Comparison of ENCODE assay signal across 8 cellular contexts in genomic region chrX:39491548-39492297, GRCh38.
A peak's percentile ranks its signal among the peaks of the same experiment; 100 is the strongest.
DNase-seq lines count a peak whose midpoint lies in the region; ATAC-seq, FAIRE-seq and TF ChIP-seq lines count a peak whose summit lies in the region.

No MANE protein-coding gene starts in this region.

- in situ Hi-C loops in GM12878 (cut with MboI): no loop called here

- TF ChIP-seq CTCF in GM12878 (IDR thresholded peaks at IDR 0.05 in 2 of 3, conservative IDR thresholded peaks at IDR 0.05 in 1 of 3; ENCODE audit: control insufficient read depth in 2 of 3, extremely low read depth in 1 of 3, insufficient read depth in 1 of 3, low read depth in 3 of 3, low read length in 3 of 3): no peak
- no peak for TF ChIP-seq CTCF in progenitor cell of endocrine pancreas (IDR thresholded peaks at IDR 0.05; ENCODE audit: unreplicated experiment)

- SMC1A ChIA-PET in GM12878 (lab: Charles Lee; ENCODE audit: uncharacterized antibody, unreplicated experiment): interaction anchor here (0.6 to 2.9 kb wide), 7 partner anchors 10 to 382 kb away, joined by 3 to 11 read pairs (median 3); no protein-coding TSS in a partner anchor

- POLR2A ChIA-PET in GM12878 (lab: Charles Lee): interaction anchor here (0.5 to 1.4 kb wide), 2 partner anchors 52 to 564 kb away, joined by 5 read pairs; no protein-coding TSS in a partner anchor

- H3K4me3 Mint-ChIP-seq in progenitor cell of endocrine pancreas (ENCODE audit: low read depth): no peak overlapping the region

- no peak for TF ChIP-seq RAD21 in GM12878 (IDR thresholded peaks at IDR 0.05; ENCODE audit: insufficient read depth, low read depth, low read length)

- FAIRE-seq in GM12878 (lab: Jason Lieb, UNC): no peak

- no peaks in the 10 kb centered on the region for H3K79me2 ChIP-seq in GM12878 (ENCODE audit: control insufficient read depth, insufficient read depth, low read length)

- RAD21 ChIA-PET in GM12878 (lab: Charles Lee; ENCODE audit: unreplicated experiment): interaction anchor here (0.7 to 2.3 kb wide), 6 partner anchors 7 to 295 kb away, joined by 3 to 20 read pairs (median 3); no protein-coding TSS in a partner anchor

- no peak overlapping the region for H3K27ac Mint-ChIP-seq in progenitor cell of endocrine pancreas

- H3K27me3 Mint-ChIP-seq in progenitor cell of endocrine pancreas: no peaks in the 10 kb centered on the region

- H3K4me1 ChIP-seq in GM12878 (ENCODE audit: control insufficient read depth, insufficient read depth, low read length): peaks cover 36% of the 10 kb centered on the region

- no peak for TF ChIP-seq POLR2A in GM12878 (IDR thresholded peaks at IDR 0.05; ENCODE audit: low read depth, low read length)

- 16% methylated on average over 8 of the region's 10 CpGs for WGBS in GM12878 (ENCODE audit: insufficient coverage, insufficient replicate concordance, low lambda C conversion rate, missing lambda C conversion rate)

- no TSS peak for BruUV-seq in GM12878 (replicated peaks; lab: Mats Ljungman, UMichigan)

- ATAC-seq in HG02870 (IDR thresholded peaks at IDR 0.05; ENCODE audit: unreplicated experiment) (peak; percentile 58), GM12878 (peak; percentile 86), HG03521 (IDR thresholded peaks at IDR 0.05; ENCODE audit: unreplicated experiment) (no peak), GM19324 (IDR thresholded peaks at IDR 0.05; ENCODE audit: low FRiP score, unreplicated experiment) (no peak)

- intact Hi-C loops in GM12878 (cut with micrococcal nuclease; ENCODE audit: unreplicated experiment): loop anchor here (2.0 kb wide), 1 partner anchor 123 kb away; no protein-coding TSS in a partner anchor

- peaks cover 13% of the 10 kb centered on the region for H3K9me3 Mint-ChIP-seq in progenitor cell of endocrine pancreas (ENCODE audit: low read depth)

- H3K9ac ChIP-seq in GM12878 (ENCODE audit: control insufficient read depth, insufficient read depth, low read length): no peak overlapping the region

- DNase-seq in GF-D8 (lab: John Stamatoyannopoulos, UW): peak; percentile 5
- peak; percentile 12 for DNase-seq in T-helper 22 cell (ENCODE audit: low read depth)
- DNase-seq in GM12878 (ENCODE audit: low read depth, low spot score): peak; percentile 58
- peak; percentile 30 for DNase-seq in stimulated activated CD8-positive, alpha-beta memory T cell treated with anti-CD3 and anti-CD28 coated beads, Interleukin-4, amount 100 ng/mL, for 24 hours (ENCODE audit: low read depth)
- DNase-seq in progenitor cell of endocrine pancreas (ENCODE audit: low spot score, unreplicated experiment): no peak

- no peaks in the 10 kb centered on the region for H4K20me1 ChIP-seq in GM12878 (ENCODE audit: control insufficient read depth, insufficient read depth)

- no peak overlapping the region; the same call in none of the 2 replicates for H2AFZ ChIP-seq in GM12878 (ENCODE audit: control insufficient read depth, low read depth, low read length)

- no peaks in the 10 kb centered on the region for H3K36me3 ChIP-seq in GM12878 (ENCODE audit: control insufficient read depth in 2 of 2, insufficient read depth in 2 of 2, low read length in 1 of 2)

- H3K27ac ChIP-seq in GM12878 (ENCODE audit: control insufficient read depth, insufficient read depth): peak overlapping the region; percentile 59

- CTCF ChIA-PET in GM12878 (lab: Yijun Ruan, JAX): interaction anchor here (1.0 to 1.7 kb wide), 3 partner anchors 15 to 296 kb away, joined by 3 to 5 read pairs (median 3); no protein-coding TSS in a partner anchor

- H3K36me3 Mint-ChIP-seq in progenitor cell of endocrine pancreas (ENCODE audit: insufficient read depth): no peaks in the 10 kb centered on the region

- no peak overlapping the region for H3K4me3 ChIP-seq in GM12878

- H3K4me2 ChIP-seq in GM12878 (ENCODE audit: control insufficient read depth, insufficient read depth): peak overlapping the region; percentile 26; the same call in 1 of the 2 replicates

- H3K9me3 ChIP-seq in GM12878 (replicated peaks; ENCODE audit: control insufficient read depth, insufficient read depth, low read length): no peaks in the 10 kb centered on the region

- peaks cover 3% of the 10 kb centered on the region for H3K4me1 Mint-ChIP-seq in progenitor cell of endocrine pancreas (ENCODE audit: low read depth)

- H3K27me3 ChIP-seq in GM12878 (replicated peaks in 1 of 2; ENCODE audit: control insufficient read depth in 2 of 2, insufficient read depth in 2 of 2, low read length in 1 of 2): no peaks in the 10 kb centered on the region

- TF ChIP-seq EP300 in GM12878 (IDR thresholded peaks at IDR 0.05; ENCODE audit: borderline replicate concordance in 1 of 2, control insufficient read depth in 1 of 2, low read depth in 2 of 2, low read length in 2 of 2): no peak

TF ChIP-seq in GM12878, 131 proteins besides CTCF, POLR2A, EP300 and RAD21 (continues in another document):
- no peak for TF ChIP-seq FOS (IDR thresholded peaks at IDR 0.05; ENCODE audit: borderline replicate concordance, extremely low read depth, insufficient read length)
- TF ChIP-seq JUNB (IDR thresholded peaks at IDR 0.05): no peak
- TF ChIP-seq DPF2 (IDR thresholded peaks at IDR 0.05): no peak
- no peak for TF ChIP-seq LARP7 (IDR thresholded peaks at IDR 0.05)
- TF ChIP-seq TCF3 (IDR thresholded peaks at IDR 0.05; ENCODE audit: borderline replicate concordance, insufficient read depth, low read depth, low read length): no peak
- TF ChIP-seq, protein P1, sequence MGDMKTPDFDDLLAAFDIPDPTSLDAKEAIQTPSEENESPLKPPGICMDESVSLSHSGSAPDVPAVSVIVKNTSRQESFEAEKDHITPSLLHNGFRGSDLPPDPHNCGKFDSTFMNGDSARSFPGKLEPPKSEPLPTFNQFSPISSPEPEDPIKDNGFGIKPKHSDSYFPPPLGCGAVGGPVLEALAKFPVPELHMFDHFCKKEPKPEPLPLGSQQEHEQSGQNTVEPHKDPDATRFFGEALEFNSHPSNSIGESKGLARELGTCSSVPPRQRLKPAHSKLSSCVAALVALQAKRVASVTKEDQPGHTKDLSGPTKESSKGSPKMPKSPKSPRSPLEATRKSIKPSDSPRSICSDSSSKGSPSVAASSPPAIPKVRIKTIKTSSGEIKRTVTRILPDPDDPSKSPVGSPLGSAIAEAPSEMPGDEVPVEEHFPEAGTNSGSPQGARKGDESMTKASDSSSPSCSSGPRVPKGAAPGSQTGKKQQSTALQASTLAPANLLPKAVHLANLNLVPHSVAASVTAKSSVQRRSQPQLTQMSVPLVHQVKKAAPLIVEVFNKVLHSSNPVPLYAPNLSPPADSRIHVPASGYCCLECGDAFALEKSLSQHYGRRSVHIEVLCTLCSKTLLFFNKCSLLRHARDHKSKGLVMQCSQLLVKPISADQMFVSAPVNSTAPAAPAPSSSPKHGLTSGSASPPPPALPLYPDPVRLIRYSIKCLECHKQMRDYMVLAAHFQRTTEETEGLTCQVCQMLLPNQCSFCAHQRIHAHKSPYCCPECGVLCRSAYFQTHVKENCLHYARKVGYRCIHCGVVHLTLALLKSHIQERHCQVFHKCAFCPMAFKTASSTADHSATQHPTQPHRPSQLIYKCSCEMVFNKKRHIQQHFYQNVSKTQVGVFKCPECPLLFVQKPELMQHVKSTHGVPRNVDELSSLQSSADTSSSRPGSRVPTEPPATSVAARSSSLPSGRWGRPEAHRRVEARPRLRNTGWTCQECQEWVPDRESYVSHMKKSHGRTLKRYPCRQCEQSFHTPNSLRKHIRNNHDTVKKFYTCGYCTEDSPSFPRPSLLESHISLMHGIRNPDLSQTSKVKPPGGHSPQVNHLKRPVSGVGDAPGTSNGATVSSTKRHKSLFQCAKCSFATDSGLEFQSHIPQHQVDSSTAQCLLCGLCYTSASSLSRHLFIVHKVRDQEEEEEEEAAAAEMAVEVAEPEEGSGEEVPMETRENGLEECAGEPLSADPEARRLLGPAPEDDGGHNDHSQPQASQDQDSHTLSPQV (IDR thresholded peaks at IDR 0.05): no peak
- TF ChIP-seq SPI1 (IDR thresholded peaks at IDR 0.05; ENCODE audit: borderline replicate concordance, insufficient read depth, low read depth, low read length): peak; percentile 93
- TF ChIP-seq, protein P2, sequence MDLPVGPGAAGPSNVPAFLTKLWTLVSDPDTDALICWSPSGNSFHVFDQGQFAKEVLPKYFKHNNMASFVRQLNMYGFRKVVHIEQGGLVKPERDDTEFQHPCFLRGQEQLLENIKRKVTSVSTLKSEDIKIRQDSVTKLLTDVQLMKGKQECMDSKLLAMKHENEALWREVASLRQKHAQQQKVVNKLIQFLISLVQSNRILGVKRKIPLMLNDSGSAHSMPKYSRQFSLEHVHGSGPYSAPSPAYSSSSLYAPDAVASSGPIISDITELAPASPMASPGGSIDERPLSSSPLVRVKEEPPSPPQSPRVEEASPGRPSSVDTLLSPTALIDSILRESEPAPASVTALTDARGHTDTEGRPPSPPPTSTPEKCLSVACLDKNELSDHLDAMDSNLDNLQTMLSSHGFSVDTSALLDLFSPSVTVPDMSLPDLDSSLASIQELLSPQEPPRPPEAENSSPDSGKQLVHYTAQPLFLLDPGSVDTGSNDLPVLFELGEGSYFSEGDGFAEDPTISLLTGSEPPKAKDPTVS (IDR thresholded peaks at IDR 0.05; ENCODE audit: low read depth, low read length): no peak
- TF ChIP-seq SUPT20H (IDR thresholded peaks at IDR 0.05; ENCODE audit: borderline replicate concordance, control insufficient read depth, low read depth, low read length): no peak
- TF ChIP-seq, protein P3, sequence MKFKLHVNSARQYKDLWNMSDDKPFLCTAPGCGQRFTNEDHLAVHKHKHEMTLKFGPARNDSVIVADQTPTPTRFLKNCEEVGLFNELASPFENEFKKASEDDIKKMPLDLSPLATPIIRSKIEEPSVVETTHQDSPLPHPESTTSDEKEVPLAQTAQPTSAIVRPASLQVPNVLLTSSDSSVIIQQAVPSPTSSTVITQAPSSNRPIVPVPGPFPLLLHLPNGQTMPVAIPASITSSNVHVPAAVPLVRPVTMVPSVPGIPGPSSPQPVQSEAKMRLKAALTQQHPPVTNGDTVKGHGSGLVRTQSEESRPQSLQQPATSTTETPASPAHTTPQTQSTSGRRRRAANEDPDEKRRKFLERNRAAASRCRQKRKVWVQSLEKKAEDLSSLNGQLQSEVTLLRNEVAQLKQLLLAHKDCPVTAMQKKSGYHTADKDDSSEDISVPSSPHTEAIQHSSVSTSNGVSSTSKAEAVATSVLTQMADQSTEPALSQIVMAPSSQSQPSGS (IDR thresholded peaks at IDR 0.05; ENCODE audit: low read length): no peak
- TF ChIP-seq CHD2 (IDR thresholded peaks at IDR 0.05; ENCODE audit: borderline replicate concordance, low read depth, low read length): no peak
- TF ChIP-seq IKZF1 (conservative IDR thresholded peaks at IDR 0.05): peak; percentile 43; the same call in 1 of the 2 replicates

Comparison
In these comparisons a context has a peak if more than half of its experiments do, and no peak if none do; other contexts are left out.
1. ATAC-seq: peak in HG02870 (single experiment) and GM12878 (single experiment); none in HG03521 (single experiment) and GM19324 (single experiment).